ENCODE assay signal across 8 cellular contexts in the genomic region with DNA sequence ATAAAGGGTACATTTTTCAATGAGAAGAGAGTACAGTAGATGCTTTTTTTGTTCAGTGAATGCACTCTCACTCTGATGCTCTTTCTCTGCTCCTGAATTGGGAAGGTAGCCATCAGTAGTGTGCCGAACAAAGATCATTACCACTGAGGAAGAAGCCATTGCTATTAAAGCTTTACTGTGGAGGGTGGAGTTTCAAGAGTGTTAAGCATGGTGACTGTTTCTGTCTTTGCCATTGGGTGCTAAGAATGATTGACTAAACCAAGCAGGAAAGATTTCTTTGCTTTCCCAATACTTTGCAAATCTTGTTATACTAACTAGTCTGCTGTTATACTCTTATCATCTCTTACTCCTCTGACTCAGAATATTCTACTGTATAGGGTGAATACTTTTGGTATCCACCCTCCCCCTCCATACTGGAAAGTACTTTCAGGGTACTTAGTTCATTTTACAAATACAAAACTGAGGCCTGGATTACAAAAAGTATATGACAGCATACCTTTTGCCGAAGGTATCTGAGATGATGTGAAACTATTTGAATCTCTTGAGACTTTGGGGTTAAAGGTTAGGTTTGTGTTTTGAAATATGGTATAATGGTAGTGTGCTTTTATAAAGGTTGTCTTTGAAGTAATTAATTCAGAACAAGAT. TPM values are rescaled to one million over a fixed set of nuclear protein-coding genes. Genes with fewer than 3 reads are reported as not detected.
A peak's percentile ranks its signal among the peaks of the same experiment; 100 is the strongest.
DNase-seq lines count a peak whose midpoint lies in the region; TF ChIP-seq lines count a peak whose summit lies in the region.

No MANE protein-coding gene starts in this region.

- H3F3A ChIP-seq in SK-N-SH (replicated peaks; ENCODE audit: insufficient read depth) (peaks cover 13% of the 10 kb centered on the region), neural cell (ENCODE audit: insufficient read depth, low read length, poor library complexity, severe bottlenecking) (peaks cover 9% of the 10 kb centered on the region)

- H3K36me3 ChIP-seq in SK-N-SH (replicated peaks in 1 of 2; ENCODE audit: control insufficient read depth in 1 of 2, insufficient read depth in 2 of 2, low read length in 1 of 2) (peaks cover 7 to 12% of the 10 kb centered on the region in 2 experiments), neural cell (ENCODE audit: insufficient read depth, low read length) (no peaks in the 10 kb centered on the region)

- peak overlapping the region; percentile 95; the same call in 1 of the 2 replicates for H3K9ac ChIP-seq in SK-N-SH
- H3K9ac ChIP-seq in neural cell (ENCODE audit: low read length): peak overlapping the region; percentile 99

- H3K27ac ChIP-seq in SK-N-SH (ENCODE audit: low read depth in 2 of 2, low read length in 1 of 2) (peak overlapping the region; percentile 91 to 93), neural cell (ENCODE audit: low read length) (peak overlapping the region; percentile 98)

- no peaks in the 10 kb centered on the region for H3K27me3 Mint-ChIP-seq in Calu3 (ENCODE audit: unreplicated experiment)
- H3K27me3 Mint-ChIP-seq in HFFc6 (ENCODE audit: insufficient read depth): peaks cover 12% of the 10 kb centered on the region

- H3K79me2 ChIP-seq in SK-N-SH (ENCODE audit: insufficient read depth): peaks cover 67% of the 10 kb centered on the region
- H3K79me2 ChIP-seq in neural cell (replicated peaks; ENCODE audit: insufficient read depth, low read length): peaks cover 51% of the 10 kb centered on the region

- H3K4me1 Mint-ChIP-seq in Calu3 (ENCODE audit: low read depth, unreplicated experiment): peaks cover 8% of the 10 kb centered on the region
- H3K4me1 Mint-ChIP-seq in HFFc6 (ENCODE audit: low read depth): peaks cover 32% of the 10 kb centered on the region

- POLR2A ChIA-PET in SK-N-SH (lab: Yijun Ruan, JAX): interaction anchor here (0.9 kb wide), 1 partner anchor 260 kb away, joined by 3 read pairs; a partner anchor contains a TSS

- no peaks in the 10 kb centered on the region for H3K9me3 Mint-ChIP-seq in Calu3 (ENCODE audit: low read depth, unreplicated experiment)
- no peaks in the 10 kb centered on the region; the same call in 1 of the 2 replicates for H3K9me3 Mint-ChIP-seq in HFFc6

- H3K36me3 Mint-ChIP-seq in Calu3 (ENCODE audit: insufficient read depth, unreplicated experiment): peaks cover 56% of the 10 kb centered on the region
- peaks cover 18% of the 10 kb centered on the region; the same call in 1 of the 2 replicates for H3K36me3 Mint-ChIP-seq in HFFc6 (ENCODE audit: low read depth)

- no peak for TF ChIP-seq CTCF in Calu3 (IDR thresholded peaks at IDR 0.05; ENCODE audit: unreplicated experiment)
- no peak for TF ChIP-seq CTCF in HFFc6 (IDR thresholded peaks at IDR 0.05)
- TF ChIP-seq CTCF in SK-N-SH (IDR thresholded peaks at IDR 0.05): no peak
- TF ChIP-seq CTCF in epithelial cell of esophagus (IDR thresholded peaks at IDR 0.05; ENCODE audit: insufficient read depth, low read depth, low read length, missing control alignments): no peak
- TF ChIP-seq CTCF in neural cell (IDR thresholded peaks at IDR 0.05; ENCODE audit: poor library complexity, severe bottlenecking): no peak

- H3K4me2 ChIP-seq in SK-N-SH (peak overlapping the region; percentile 97), neural cell (ENCODE audit: low read length) (peak overlapping the region; percentile 60)

- BruUV-seq in Calu3 (replicated peaks; lab: Mats Ljungman, UMichigan): TSS peak; percentile 23

- intact Hi-C loops in Calu3 (cut with micrococcal nuclease; ENCODE audit: unreplicated experiment): loop anchor here (1.0 kb wide), 1 partner anchor 80 kb away; no protein-coding TSS in a partner anchor

- TF ChIP-seq RAD21 in SK-N-SH (IDR thresholded peaks at IDR 0.05; ENCODE audit: low read length): no peak
- no peak for TF ChIP-seq RAD21 in neural cell (conservative IDR thresholded peaks at IDR 0.05)

- H4K20me1 ChIP-seq in SK-N-SH (ENCODE audit: insufficient read depth) (peaks cover 41% of the 10 kb centered on the region), neural cell (ENCODE audit: insufficient read depth) (no peaks in the 10 kb centered on the region)

- CTCF ChIA-PET in Calu3 (lab: Charles Lee) (interaction anchor here (0.8 to 2.9 kb wide), 4 partner anchors 11 to 39 kb away, joined by 4 to 7 read pairs (median 6); no protein-coding TSS in a partner anchor), SK-N-SH (lab: Yijun Ruan, JAX) (interaction anchor here (1.3 to 5.0 kb wide), 5 partner anchors 9 to 232 kb away, joined by 3 to 23 read pairs (median 6); no protein-coding TSS in a partner anchor)

- DNase-seq in Calu3: peak; percentile 42
- peak; percentile 69 for DNase-seq in HFFc6
- DNase-seq in SK-N-SH: peak; percentile 38
- peak; percentile 90 for DNase-seq in epithelial cell of esophagus (ENCODE audit: low read depth)
- DNase-seq in NCI-H187 (lab: John Stamatoyannopoulos, UW): no peak
- DNase-seq in H4 (ENCODE audit: low spot score): no peak
- DNase-seq in mesenteric fat pad (ENCODE audit: low spot score): no peak

- peaks cover 0 to 5% of the 10 kb centered on the region in 2 experiments; a peak in 2 of 4 replicates for H3K4me1 ChIP-seq in SK-N-SH (ENCODE audit: control insufficient read depth in 1 of 2, insufficient read depth in 2 of 2, low read depth in 1 of 2, low read length in 1 of 2)

- no peaks in the 10 kb centered on the region for H3K27me3 ChIP-seq in SK-N-SH (ENCODE audit: insufficient read depth)
- H3K27me3 ChIP-seq in neural cell (ENCODE audit: insufficient read depth, low read depth, low read length): no peaks in the 10 kb centered on the region

- peak overlapping the region; percentile 92 for H3K27ac Mint-ChIP-seq in Calu3 (ENCODE audit: unreplicated experiment)
- H3K27ac Mint-ChIP-seq in HFFc6: peak overlapping the region; percentile 99

- H3K9me3 ChIP-seq in SK-N-SH: no peaks in the 10 kb centered on the region
- H3K9me3 ChIP-seq in neural cell (ENCODE audit: low read length): no peaks in the 10 kb centered on the region

- H3K4me3 Mint-ChIP-seq in Calu3 (ENCODE audit: low read depth, unreplicated experiment): peak overlapping the region; percentile 96
- H3K4me3 Mint-ChIP-seq in HFFc6: peak overlapping the region; percentile 99

- TF ChIP-seq EP300 in SK-N-SH (IDR thresholded peaks at IDR 0.05; ENCODE audit: borderline replicate concordance in 1 of 2, low read depth in 1 of 2, low read length in 1 of 2): no peak
- TF ChIP-seq EP300 in neural cell (conservative IDR thresholded peaks at IDR 0.05; ENCODE audit: poor library complexity, severe bottlenecking): no peak

- no peaks in the 10 kb centered on the region for H3K9me2 ChIP-seq in SK-N-SH
- H3K9me2 ChIP-seq in neural cell (ENCODE audit: insufficient read depth, low read length): no peaks in the 10 kb centered on the region

- WGBS in SK-N-SH (ENCODE audit: low lambda C conversion rate): 24% methylated on average over 2 of the region's 2 CpGs

- peak overlapping the region; percentile 80 to 97 for H3K4me3 ChIP-seq in SK-N-SH (ENCODE audit: low read depth in 2 of 2, low read length in 1 of 2)
- peak overlapping the region; percentile 89 for H3K4me3 ChIP-seq in epithelial cell of esophagus (ENCODE audit: low read length)
- H3K4me3 ChIP-seq in neural cell (ENCODE audit: low read length): peak overlapping the region; percentile 97

- H2AFZ ChIP-seq in SK-N-SH (ENCODE audit: low read depth) (peak overlapping the region; percentile 56), neural cell (ENCODE audit: low read depth, low read length) (peak overlapping the region; percentile 5)

TF ChIP-seq in SK-N-SH, 30 proteins besides CTCF, POLR2A, EP300 and RAD21 (continues in another document):
- TF ChIP-seq NFIC (IDR thresholded peaks at IDR 0.05; ENCODE audit: borderline replicate concordance) (no peak), POLR2AphosphoS5 (IDR thresholded peaks at IDR 0.05; ENCODE audit: low read depth, low read length) (no peak), SIN3A (IDR thresholded peaks at IDR 0.05; ENCODE audit: borderline replicate concordance, low read depth, low read length) (no peak), FOXJ3 (CRISPR knock-in tag; IDR thresholded peaks at IDR 0.05) (no peak), TEAD4 (IDR thresholded peaks at IDR 0.05; ENCODE audit: borderline replicate concordance, insufficient read depth) (no peak)
- TF ChIP-seq, protein P1, sequence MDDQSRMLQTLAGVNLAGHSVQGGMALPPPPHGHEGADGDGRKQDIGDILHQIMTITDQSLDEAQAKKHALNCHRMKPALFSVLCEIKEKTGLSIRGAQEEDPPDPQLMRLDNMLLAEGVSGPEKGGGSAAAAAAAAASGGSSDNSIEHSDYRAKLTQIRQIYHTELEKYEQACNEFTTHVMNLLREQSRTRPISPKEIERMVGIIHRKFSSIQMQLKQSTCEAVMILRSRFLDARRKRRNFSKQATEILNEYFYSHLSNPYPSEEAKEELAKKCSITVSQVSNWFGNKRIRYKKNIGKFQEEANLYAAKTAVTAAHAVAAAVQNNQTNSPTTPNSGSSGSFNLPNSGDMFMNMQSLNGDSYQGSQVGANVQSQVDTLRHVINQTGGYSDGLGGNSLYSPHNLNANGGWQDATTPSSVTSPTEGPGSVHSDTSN (IDR thresholded peaks at IDR 0.05): no peak

TF ChIP-seq in neural cell, 6 proteins besides CTCF, POLR2A, EP300 and RAD21 (continues in another document):
- TF ChIP-seq TAF1 (IDR thresholded peaks at IDR 0.05; ENCODE audit: low read depth) (no peak), MXI1 (conservative IDR thresholded peaks at IDR 0.05; ENCODE audit: poor library complexity, severe bottlenecking) (peak; percentile 2), POLR2AphosphoS5 (IDR thresholded peaks at IDR 0.05) (peak; percentile 61)

RNA-seq across cellular contexts. Expression of a gene that starts 1.7 kb away (rescaled TPM):
- total RNA-seq in Calu3 (2022): 404 and 407 TPM in 2 replicates
- 100 to 1,000 TPM; 193 to 236 (median 223) TPM for total RNA-seq in HFFc6 (2021; fragmentation: NEBNext Ultra II Directional; extraction: Animal tissue kit (Norgen Biotek cat#: 25700))
- polyA plus RNA-seq in SK-N-SH (2012; rRNA removed): 293 and 352 TPM in 2 replicates
- 463 and 510 TPM in 2 replicates for polyA plus RNA-seq in SK-N-SH (2012; cell fraction: cytosol; rRNA removed)
- 125 and 166 TPM in 2 replicates for polyA plus RNA-seq in SK-N-SH (2012; cell fraction: nucleus; rRNA removed)
- 600 and 620 TPM in 2 replicates for polyA plus RNA-seq in neural cell
- 187 and 322 TPM in 2 replicates for polyA minus RNA-seq in neural cell
- 237 and 253 TPM in 2 replicates for total RNA-seq in H4 (2014; rRNA removed; shearing (Covaris generic))
- 207 TPM for total RNA-seq in mesenteric fat pad

Comparison
In these comparisons a context has a peak if more than half of its experiments do, and no peak if none do; other contexts are left out.
1. DNase-seq: peak in Calu3 (single experiment), HFFc6 (single experiment), SK-N-SH (single experiment) and epithelial cell of esophagus (single experiment); none in NCI-H187 (0 of 2), H4 (single experiment) and mesenteric fat pad (single experiment).
2. Peak in every context shown above with its lines, with median percentiles within 50 percentile points of each other: H3K4me3 ChIP-seq.